Comparison of ENCODE assay signal across 8 cellular contexts in the genomic region with DNA sequence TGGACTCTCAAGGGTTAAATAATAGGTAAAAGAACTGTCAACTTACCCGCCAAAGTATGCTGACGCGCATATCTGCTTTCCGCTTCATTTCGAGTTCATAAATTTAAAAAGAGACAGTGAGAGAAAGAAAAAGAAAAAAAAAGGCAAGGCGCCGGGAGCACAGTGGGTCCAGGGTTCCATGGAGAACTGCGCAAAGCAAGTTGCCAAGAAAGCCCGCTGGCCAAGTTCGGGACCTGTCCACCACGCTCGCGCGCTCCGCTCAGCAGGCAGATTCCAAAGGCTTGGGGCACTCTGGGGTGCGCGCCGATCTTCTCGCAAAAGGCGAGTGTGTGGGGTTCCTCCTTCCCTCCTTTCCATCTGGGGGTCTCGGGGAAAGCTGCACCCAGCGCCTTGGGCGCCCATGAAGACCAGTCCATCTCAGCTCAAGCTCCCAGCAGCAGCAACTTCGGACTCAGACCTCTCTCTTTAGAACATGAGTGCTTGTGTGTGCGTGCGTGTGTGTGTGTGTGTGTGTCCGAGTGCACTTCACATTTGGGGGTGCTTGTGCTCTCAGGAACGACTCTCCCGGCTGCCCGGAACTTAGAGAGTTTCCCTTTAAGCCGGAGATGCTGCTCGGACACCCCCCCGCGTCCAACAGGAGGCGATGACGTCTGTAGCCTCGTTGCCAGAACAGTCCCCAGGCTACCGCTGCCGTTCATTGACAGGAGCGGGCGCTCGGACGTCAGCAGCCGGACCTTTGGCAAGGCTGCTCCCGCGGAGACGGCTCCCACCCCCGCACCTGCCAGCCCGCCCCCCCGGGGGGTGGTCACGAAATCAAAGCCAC.
A peak's percentile ranks its signal among the peaks of the same experiment; 100 is the strongest.
DNase-seq lines count a peak whose midpoint lies in the region; ATAC-seq and TF ChIP-seq lines count a peak whose summit lies in the region.

No MANE protein-coding gene starts in this region.

- no peaks in the 10 kb centered on the region for H3K9me3 ChIP-seq in A673 (ENCODE audit: low read depth, low read length, poor library complexity, severe bottlenecking)
- no peaks in the 10 kb centered on the region for H3K9me3 ChIP-seq in MM.1S (replicated peaks; ENCODE audit: insufficient read depth, low read length)
- H3K9me3 ChIP-seq in endocrine pancreas (ENCODE audit: control insufficient read depth, low read length) = no peaks in the 10 kb centered on the region
- no peaks in the 10 kb centered on the region for H3K9me3 ChIP-seq in aorta (ENCODE audit: control insufficient read depth, low read length)

- POLR2A ChIA-PET in A673 (lab: Charles Lee; ENCODE audit: low non-redundant PET) = no interaction called here

- H3K9ac ChIP-seq in MM.1S (ENCODE audit: low read length) (no peak overlapping the region), endocrine pancreas (ENCODE audit: control insufficient read depth, insufficient read depth, low read length) (peak overlapping the region; percentile 97)

- H3K4me1 ChIP-seq in A673 (ENCODE audit: insufficient read depth, low read length, poor library complexity, severe bottlenecking) (peaks cover 12% of the 10 kb centered on the region), MM.1S (ENCODE audit: low read length) (no peaks in the 10 kb centered on the region), endocrine pancreas (ENCODE audit: control insufficient read depth, insufficient read depth, low read length) (no peaks in the 10 kb centered on the region), aorta (ENCODE audit: control insufficient read depth in 1 of 2, insufficient read depth in 2 of 2, low read length in 2 of 2) (no peaks in the 10 kb centered on the region)

- WGBS in aorta, 2 donors = 1% methylated on average over 50 to 51 of the region's 51 CpGs

- H3K27ac ChIP-seq in A673 (ENCODE audit: low read depth, low read length, poor library complexity, severe bottlenecking) (no peak overlapping the region), MM.1S (ENCODE audit: low read length) (no peak overlapping the region), aorta (ENCODE audit: low read depth in 1 of 2, low read length in 2 of 2) (no peak overlapping the region)

- H2AFZ ChIP-seq in MM.1S (ENCODE audit: low read length) = no peak overlapping the region

- no peaks in the 10 kb centered on the region for H3K9me2 ChIP-seq in MM.1S (replicated peaks; ENCODE audit: insufficient read depth, low read length)

- TF ChIP-seq CTCF in A673 (conservative IDR thresholded peaks at IDR 0.05; ENCODE audit: low read depth, low read length) (no peak), MM.1S (IDR thresholded peaks at IDR 0.05; ENCODE audit: low read length) (no peak)

- DNase-seq in A673 (ENCODE audit: low spot score) (no peak), MM.1S (peak; percentile 6), midbrain (lab: John Stamatoyannopoulos, UW) (peak; percentile 59), aorta (peak; percentile 69 to 87), NCI-H187 treated with DMSO at 0.1 percent for 48 hours (lab: John Stamatoyannopoulos, UW) (no peak), NCI-H2107 treated with DMSO at 0.1 percent for 48 hours (lab: John Stamatoyannopoulos, UW; ENCODE audit: unreplicated experiment) (no peak)

- H3K27me3 ChIP-seq in A673 (replicated peaks; ENCODE audit: insufficient read depth, low read depth, low read length, poor library complexity) (peaks cover 69% of the 10 kb centered on the region), MM.1S (replicated peaks; ENCODE audit: insufficient read depth, low read length) (no peaks in the 10 kb centered on the region), endocrine pancreas (ENCODE audit: control insufficient read depth, insufficient read depth, low read length) (no peaks in the 10 kb centered on the region), aorta (ENCODE audit: control insufficient read depth in 1 of 2, insufficient read depth in 2 of 2, low read length in 1 of 2) (peaks cover 0 to 2% of the 10 kb centered on the region in 2 donors)

- BruUV-seq in A673 (replicated peaks; lab: Mats Ljungman, UMichigan) = no TSS peak

- CTCF ChIA-PET in A673 (lab: Charles Lee) = no interaction called here

- H3K4me2 ChIP-seq in MM.1S (ENCODE audit: low read depth, low read length) = peak overlapping the region; percentile 45; the same call in 1 of the 2 replicates

- no peaks in the 10 kb centered on the region for H3K79me2 ChIP-seq in MM.1S (ENCODE audit: low read length)

- ATAC-seq in aorta (ENCODE audit: low FRiP score) = peak; percentile 83
- no peak for ATAC-seq in GM18909 (IDR thresholded peaks at IDR 0.05; ENCODE audit: poor library complexity, unreplicated experiment)

- H4K20me1 ChIP-seq in MM.1S (ENCODE audit: insufficient read depth, low read length) = no peaks in the 10 kb centered on the region

- H3K4me3 ChIP-seq in A673 (ENCODE audit: low read depth, low read length, poor library complexity, severe bottlenecking) (peak overlapping the region; percentile 40), MM.1S (ENCODE audit: low read length) (peak overlapping the region; percentile 37; the same call in 1 of the 2 replicates), endocrine pancreas (ENCODE audit: control insufficient read depth, insufficient read depth, low read length) (peak overlapping the region; percentile 79), aorta (ENCODE audit: low read length in 2 of 2) (peak overlapping the region; percentile 41 to 48)

- no peaks in the 10 kb centered on the region for H3F3A ChIP-seq in MM.1S (ENCODE audit: insufficient read depth, low read length)

- H3K36me3 ChIP-seq in A673 (ENCODE audit: insufficient read depth, low read length, poor library complexity, severe bottlenecking) = no peaks in the 10 kb centered on the region
- H3K36me3 ChIP-seq in MM.1S (replicated peaks; ENCODE audit: insufficient read depth, low read length) = no peaks in the 10 kb centered on the region
- no peaks in the 10 kb centered on the region for H3K36me3 ChIP-seq in endocrine pancreas (ENCODE audit: control insufficient read depth, insufficient read depth, low read length)
- no peaks in the 10 kb centered on the region for H3K36me3 ChIP-seq in aorta (ENCODE audit: control insufficient read depth in 1 of 2, insufficient read depth in 2 of 2, low read length in 1 of 2)

- intact Hi-C loops in A673 (cut with micrococcal nuclease; ENCODE audit: unreplicated experiment) = no loop called here
- intact Hi-C loops in aorta (cut with DNase I) = no loop called here

Comparison
In these comparisons a context has a peak if more than half of its experiments do, and no peak if none do; other contexts are left out.
1. DNase-seq: peak in MM.1S (single experiment), midbrain (single experiment) and aorta (2 of 2); none in A673 (single experiment), NCI-H187 treated with DMSO at 0.1 percent for 48 hours (single experiment) and NCI-H2107 treated with DMSO at 0.1 percent for 48 hours (single experiment).
2. Peak in every context shown above with its lines, with median percentiles within 50 percentile points of each other: H3K4me3 ChIP-seq.